11 cellular contexts compared by ENCODE assay signal in the genomic region with DNA sequence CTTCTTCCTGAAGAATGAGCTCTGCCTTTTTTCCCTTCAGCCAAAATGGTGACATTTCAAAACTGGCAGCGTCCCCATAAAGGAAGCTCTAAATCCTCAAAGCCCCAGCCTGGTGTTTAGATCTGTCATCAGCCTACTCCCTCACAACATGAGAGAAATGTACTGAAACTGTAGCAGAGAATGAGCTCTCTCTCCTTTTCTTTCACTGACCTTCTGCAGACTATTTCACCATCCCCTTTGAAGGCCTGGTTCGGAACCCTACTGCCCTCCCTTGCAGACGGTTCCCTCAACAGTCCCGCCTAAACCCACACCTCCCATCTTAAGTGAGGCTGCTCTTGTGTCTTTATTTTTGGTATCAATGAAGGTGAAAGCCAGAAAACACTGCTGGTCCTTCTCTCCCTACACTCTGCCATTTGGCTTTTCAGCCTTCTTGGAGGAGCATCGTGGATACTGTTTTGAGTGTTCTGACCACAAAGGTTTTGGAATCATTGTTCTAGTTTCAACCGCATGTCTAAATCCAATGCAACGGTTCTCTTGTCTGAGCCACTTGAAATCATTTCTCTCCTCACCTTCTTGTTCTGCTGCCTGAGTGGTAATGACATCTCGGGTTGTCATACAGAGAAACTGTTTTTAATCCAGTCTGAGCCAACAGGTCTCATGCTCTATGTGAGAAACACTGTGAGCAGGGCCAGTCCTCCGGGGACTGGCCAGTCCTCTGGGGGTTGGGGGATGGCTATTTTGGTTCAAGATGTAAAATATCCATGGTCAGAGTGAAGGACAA. TPM values are rescaled to one million over a fixed set of nuclear protein-coding genes. Genes with fewer than 3 reads are reported as not detected.
DNase-seq lines count a peak whose midpoint lies in the region; ATAC-seq and TF ChIP-seq lines count a peak whose summit lies in the region.
"Had no signal": no experiment of that assay in that cellular context is flagged by ENCODE, and none has a peak within 500 bp of the region (broad histone marks: within the 10 kb centered on the region; RNA-seq: fewer than 3 reads in every experiment).

No MANE protein-coding gene starts in this region.

- TF ChIP-seq CTCF in osteoblast (IDR thresholded peaks at IDR 0.05; ENCODE audit: extremely low read depth, low read depth, low read length): no peak

- peaks cover 4% of the 10 kb centered on the region for H3K27me3 ChIP-seq in osteoblast (ENCODE audit: insufficient read depth, low read length)

- H3K9me3 ChIP-seq in osteoblast (ENCODE audit: low read depth, low read length): no peaks in the 10 kb centered on the region

- H3K9me3 Mint-ChIP-seq in activated CD4-positive, alpha-beta T cell treated with anti-CD3 and anti-CD28 coated beads, Interleukin-2, amount 10 ng/mL, durations not matched to agents 7 days and 5 days: no peaks in the 10 kb centered on the region
- no peaks in the 10 kb centered on the region for H3K9me3 Mint-ChIP-seq in T-cell

- H3K4me1 Mint-ChIP-seq in activated CD4-positive, alpha-beta T cell treated with anti-CD3 and anti-CD28 coated beads, Interleukin-2, amount 10 ng/mL, durations not matched to agents 7 days and 5 days: peaks cover 93% of the 10 kb centered on the region
- H3K4me1 Mint-ChIP-seq in T-cell: peaks cover 88 to 94% (median 92%) of the 10 kb centered on the region in 3 donors

- no peak overlapping the region for H3K4me2 ChIP-seq in osteoblast (ENCODE audit: insufficient read depth, low read length)

- H4K20me1 ChIP-seq in osteoblast (ENCODE audit: insufficient read depth, low read length): no peaks in the 10 kb centered on the region

- H3K4me3 Mint-ChIP-seq in activated CD4-positive, alpha-beta T cell treated with anti-CD3 and anti-CD28 coated beads, Interleukin-2, amount 10 ng/mL, durations not matched to agents 7 days and 5 days: peak overlapping the region; percentile 29
- peak overlapping the region; percentile 26 to 60 (median 29) for H3K4me3 Mint-ChIP-seq in T-cell

- H3K4me3 ChIP-seq in osteoblast (ENCODE audit: insufficient read depth, low read length): no peak overlapping the region

- no peaks in the 10 kb centered on the region for H3K36me3 ChIP-seq in osteoblast (ENCODE audit: insufficient read depth, low read length)

- peak overlapping the region; percentile 93 for H3K27ac Mint-ChIP-seq in activated CD4-positive, alpha-beta T cell treated with anti-CD3 and anti-CD28 coated beads, Interleukin-2, amount 10 ng/mL, durations not matched to agents 7 days and 5 days
- H3K27ac Mint-ChIP-seq in T-cell: peak overlapping the region; percentile 94

- CTCF ChIA-PET in activated CD4-positive, alpha-beta T cell treated with anti-CD3 and anti-CD28 coated beads, Interleukin-2, amount 10 ng/mL, durations not matched to agents 7 days and 5 days (lab: Charles Lee): interaction anchor here (0.6 to 3.2 kb wide), 5 partner anchors 30 to 82 kb away, joined by 3 to 21 read pairs (median 3); no protein-coding TSS in a partner anchor
- CTCF ChIA-PET in T-cell (lab: Charles Lee): interaction anchor here (0.6 to 2.8 kb wide), 7 partner anchors 36 to 523 kb away, joined by 3 to 8 read pairs (median 4); no protein-coding TSS in a partner anchor

- peaks cover 93% of the 10 kb centered on the region for H3K36me3 Mint-ChIP-seq in activated CD4-positive, alpha-beta T cell treated with anti-CD3 and anti-CD28 coated beads, Interleukin-2, amount 10 ng/mL, durations not matched to agents 7 days and 5 days (ENCODE audit: low read depth)
- peaks cover 75% of the 10 kb centered on the region for H3K36me3 Mint-ChIP-seq in T-cell

- no peaks in the 10 kb centered on the region for H3K27me3 Mint-ChIP-seq in activated CD4-positive, alpha-beta T cell treated with anti-CD3 and anti-CD28 coated beads, Interleukin-2, amount 10 ng/mL, durations not matched to agents 7 days and 5 days
- H3K27me3 Mint-ChIP-seq in T-cell: no peaks in the 10 kb centered on the region

- no peaks in the 10 kb centered on the region for H3K79me2 ChIP-seq in osteoblast (ENCODE audit: insufficient read depth, low read length)

- ATAC-seq in HG02759 (IDR thresholded peaks at IDR 0.05; ENCODE audit: unreplicated experiment) (peak; percentile 63), T-cell (replicated peaks in 1 of 4) (no peak)
- ATAC-seq: Panc1 had no signal

- POLR2A ChIA-PET in activated CD4-positive, alpha-beta T cell treated with anti-CD3 and anti-CD28 coated beads, Interleukin-2, amount 10 ng/mL, durations not matched to agents 7 days and 5 days (lab: Charles Lee): interaction anchor here (0.5 to 0.6 kb wide), 2 partner anchors 46 to 277 kb away, joined by 3 read pairs; partner anchors contain the start of gene CYFIP2
- POLR2A ChIA-PET in T-cell (lab: Charles Lee): interaction anchor here (0.6 to 0.8 kb wide), 6 partner anchors 21 to 70 kb away, joined by 3 to 11 read pairs (median 4); no protein-coding TSS in a partner anchor

- peak overlapping the region; percentile 10 for H2AFZ ChIP-seq in osteoblast (ENCODE audit: low read length)

- H3K27ac ChIP-seq in osteoblast (ENCODE audit: low read depth, low read length): no peak overlapping the region
- H3K27ac ChIP-seq: HL-60 had no signal

- peaks cover 6% of the 10 kb centered on the region for H3K4me1 ChIP-seq in osteoblast (ENCODE audit: insufficient read depth, low read length)

- DNase-seq in activated CD4-positive, alpha-beta T cell treated with anti-CD3 and anti-CD28 coated beads, Interleukin-2, amount 10 ng/mL, durations not matched to agents 7 days and 5 days: peak; percentile 42
- DNase-seq in activated CD4-positive, alpha-beta T cell treated with anti-CD3 and anti-CD28 coated beads, Interleukin-2, amount 50 U/mL, for 4 hours: no peak
- DNase-seq in T-cell (no peak), osteoblast (ENCODE audit: insufficient read length, low spot score, missing footprints) (no peak), GDM1 (lab: John Stamatoyannopoulos, UW) (no peak), NCI-H345 (lab: John Stamatoyannopoulos, UW) (no peak)
- DNase-seq in NK-92 treated with Interleukin-12 subunit alpha and Interleukin-12 subunit beta, amount 100 ng/mL, for 24 hours (lab: John Stamatoyannopoulos, UW): no peak

RNA-seq across cellular contexts. Expression of gene ITK, which starts 39.0 kb away (rescaled TPM):
- total RNA-seq in activated CD4-positive, alpha-beta T cell treated with anti-CD3 and anti-CD28 coated beads, Interleukin-2, amount 10 ng/mL, durations not matched to agents 7 days and 5 days: 100 to 1,000 TPM; 258 to 306 TPM
- 100 to 1,000 TPM; 286 to 466 (median 338) TPM for total RNA-seq in T-cell
- total RNA-seq in osteoblast: under 0.01 TPM in 1 of 2 replicates, not detected in the other
- total RNA-seq: A673 had no signal

RNA-seq across cellular contexts. Expression of gene CYFIP2, which starts 46.2 kb away (rescaled TPM):
- total RNA-seq in activated CD4-positive, alpha-beta T cell treated with anti-CD3 and anti-CD28 coated beads, Interleukin-2, amount 10 ng/mL, durations not matched to agents 7 days and 5 days: 100 to 1,000 TPM; 452 to 606 TPM
- total RNA-seq in T-cell (100 to 1,000 TPM; 362 to 497 (median 398) TPM), osteoblast (4.7 and 6.5 TPM in 2 replicates)

RNA-seq across cellular contexts. Expression of gene GARIN3, which starts 53.6 kb away (rescaled TPM):
- not detected for total RNA-seq in activated CD4-positive, alpha-beta T cell treated with anti-CD3 and anti-CD28 coated beads, Interleukin-2, amount 10 ng/mL, durations not matched to agents 7 days and 5 days
- not detected for total RNA-seq in T-cell
- not detected in 2 replicates for total RNA-seq in osteoblast
- total RNA-seq: A673 had no signal

Comparison
In these comparisons a context has a peak if more than half of its experiments do, and no peak if none do; other contexts are left out.
1. RNA of gene ITK, which starts 39.0 kb away (total RNA-seq): 286 to 466 TPM in T-cell and 258 to 306 TPM in activated CD4-positive, alpha-beta T cell treated with anti-CD3 and anti-CD28 coated beads, Interleukin-2, amount 10 ng/mL, durations not matched to agents 7 days and 5 days; under 0.01 TPM in osteoblast; every median in the first group is over 100 times any median in the second.
2. RNA of gene CYFIP2, which starts 46.2 kb away (total RNA-seq): 452 to 606 TPM in activated CD4-positive, alpha-beta T cell treated with anti-CD3 and anti-CD28 coated beads, Interleukin-2, amount 10 ng/mL, durations not matched to agents 7 days and 5 days and 362 to 497 TPM in T-cell; 4.7 to 6.5 TPM in osteoblast; every median in the first group is over 10 times any median in the second.